Comparison of ENCODE assay signal across 16 cellular contexts in the genomic region with DNA sequence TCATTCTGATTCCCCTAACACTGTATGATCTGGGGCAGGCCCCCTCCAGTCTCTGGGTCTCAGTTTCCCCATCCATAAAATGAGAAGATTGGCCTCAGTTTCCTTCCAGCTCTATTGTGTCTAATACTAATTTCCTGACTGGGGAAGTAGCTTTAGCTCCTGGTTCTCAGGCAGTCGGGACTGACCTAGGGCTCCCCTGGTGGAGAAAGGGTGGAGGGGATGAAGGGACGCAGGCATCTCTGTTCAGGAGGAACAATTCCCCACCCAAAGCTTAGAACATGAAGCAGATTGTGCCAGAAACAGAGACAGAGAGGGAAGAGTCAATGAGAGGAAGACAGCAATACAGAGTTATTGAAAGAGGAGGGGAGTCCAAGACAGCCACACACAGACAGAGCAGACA. TPM values are rescaled to one million over a fixed set of nuclear protein-coding genes. Genes with fewer than 3 reads are reported as not detected.
A peak's percentile ranks its signal among the peaks of the same experiment; 100 is the strongest.
DNase-seq lines count a peak whose midpoint lies in the region; ATAC-seq, FAIRE-seq and TF ChIP-seq lines count a peak whose summit lies in the region.
"Had no signal": no experiment of that assay in that cellular context is flagged by ENCODE, and none has a peak within 500 bp of the region (broad histone marks: within the 10 kb centered on the region; RNA-seq: fewer than 3 reads in every experiment).

No MANE protein-coding gene starts in this region.

- no peaks in the 10 kb centered on the region for H3K79me2 ChIP-seq in GM12878 (ENCODE audit: control insufficient read depth, insufficient read depth, low read length)

- TF ChIP-seq CTCF in GM10248 (IDR thresholded peaks at IDR 0.05; ENCODE audit: control extremely low read depth, extremely low read depth, low read depth, missing control alignments) (peak; percentile 4), LNCaP clone FGC (IDR thresholded peaks at IDR 0.05; ENCODE audit: control insufficient read depth, extremely low read depth, insufficient read depth) (peak; percentile 13; the same call in 1 of the 2 replicates), GM12878 (IDR thresholded peaks at IDR 0.05 in 2 of 3, conservative IDR thresholded peaks at IDR 0.05 in 1 of 3; ENCODE audit: control insufficient read depth in 2 of 3, extremely low read depth in 1 of 3, insufficient read depth in 1 of 3, low read depth in 3 of 3, low read length in 3 of 3) (peak in 2 of 3 experiments; percentile 13 to 27; a peak in 2 of 6 replicates), nephron progenitor cell (IDR thresholded peaks at IDR 0.05) (peak; percentile 43), esophagus muscularis mucosa (IDR thresholded peaks at IDR 0.05) (peak in 1 of 3 experiments; percentile 13)

- H3K9me3 ChIP-seq in GM12878 (replicated peaks; ENCODE audit: control insufficient read depth, insufficient read depth, low read length) (no peaks in the 10 kb centered on the region), esophagus muscularis mucosa (no peaks in the 10 kb centered on the region)
- H3K9me3 ChIP-seq: mucosa of descending colon, sigmoid colon, SJSA1, vagina had no signal

- no peak overlapping the region for H3K9ac ChIP-seq in GM12878 (ENCODE audit: control insufficient read depth, insufficient read depth, low read length)

- no peaks in the 10 kb centered on the region for H3K36me3 Mint-ChIP-seq in nephron progenitor cell (ENCODE audit: low read depth)

- peaks cover 10% of the 10 kb centered on the region for H3K9me3 Mint-ChIP-seq in nephron progenitor cell

- H3K4me1 Mint-ChIP-seq in nephron progenitor cell: no peaks in the 10 kb centered on the region

- H3K4me1 ChIP-seq in GM12878 (ENCODE audit: control insufficient read depth, insufficient read depth, low read length): no peaks in the 10 kb centered on the region
- peaks cover 0 to 22% (median 15%) of the 10 kb centered on the region in 4 donors for H3K4me1 ChIP-seq in esophagus muscularis mucosa
- H3K4me1 ChIP-seq: vagina had no signal

- in situ Hi-C loops in GM12878 (cut with MboI): no loop called here

- BruUV-seq in GM12878 (replicated peaks; lab: Mats Ljungman, UMichigan): no TSS peak

- peaks cover 42% of the 10 kb centered on the region for H3K27me3 Mint-ChIP-seq in nephron progenitor cell (ENCODE audit: low read depth, poor library complexity)

- CTCF ChIA-PET in GM10248 (lab: Yijun Ruan, JAX): interaction anchor here (1.0 to 4.9 kb wide), 3 partner anchors 11 to 232 kb away, joined by 3 to 22 read pairs (median 8); no protein-coding TSS in a partner anchor
- CTCF ChIA-PET in GM12878 (lab: Yijun Ruan, JAX): interaction anchor here (1.1 to 1.5 kb wide), 2 partner anchors 232 to 258 kb away, joined by 4 to 5 read pairs; no protein-coding TSS in a partner anchor

- DNase-seq in GM10248 (ENCODE audit: extremely low spot score) (no peak), LNCaP clone FGC (ENCODE audit: low read depth) (no peak), GM12878 (ENCODE audit: low read depth, low spot score) (no peak), nephron progenitor cell (no peak), NCI-H1105 (lab: John Stamatoyannopoulos, UW) (no peak), SW 1271 (lab: John Stamatoyannopoulos, UW) (no peak), esophagus muscularis mucosa (ENCODE audit: extremely low spot score) (no peak)
- DNase-seq: activated CD4-positive, alpha-beta T cell treated with anti-CD3 and anti-CD28 coated beads, Interleukin-2, amount 50 U/mL, for 1 hour; activated naive CD4-positive, alpha-beta T cell treated with anti-CD3 and anti-CD28 coated beads, Interleukin-2, amount 50 U/mL, for 16 hours; dermis blood vessel endothelial cell; mucosa of descending colon; NCI-H510A; sigmoid colon had no signal

- H3K4me3 Mint-ChIP-seq in nephron progenitor cell: no peak overlapping the region

- no peak for TF ChIP-seq RAD21 in GM12878 (IDR thresholded peaks at IDR 0.05; ENCODE audit: insufficient read depth, low read depth, low read length)

- SMC1A ChIA-PET in GM12878 (lab: Charles Lee; ENCODE audit: uncharacterized antibody, unreplicated experiment): no interaction called here

- 0% methylated on average over 2 of the region's 2 CpGs for WGBS in GM12878 (ENCODE audit: insufficient coverage, insufficient replicate concordance, low lambda C conversion rate, missing lambda C conversion rate)
- 53% methylated on average over 2 of the region's 2 CpGs for WGBS in esophagus muscularis mucosa

- H3K27ac ChIP-seq in GM12878 (ENCODE audit: control insufficient read depth, insufficient read depth) (no peak overlapping the region), esophagus muscularis mucosa (replicated peaks in 1 of 4) (no peak overlapping the region)
- H3K27ac ChIP-seq: sigmoid colon, SJSA1, vagina had no signal

- H3K36me3 ChIP-seq in GM12878 (ENCODE audit: control insufficient read depth in 2 of 2, insufficient read depth in 2 of 2, low read length in 1 of 2) (no peaks in the 10 kb centered on the region), esophagus muscularis mucosa (no peaks in the 10 kb centered on the region)
- H3K36me3 ChIP-seq: sigmoid colon, SJSA1, vagina had no signal

- H3K27ac Mint-ChIP-seq in nephron progenitor cell: no peak overlapping the region

- no peak overlapping the region for H3K4me2 ChIP-seq in GM12878 (ENCODE audit: control insufficient read depth, insufficient read depth)

- H2AFZ ChIP-seq in GM12878 (ENCODE audit: control insufficient read depth, low read depth, low read length): no peak overlapping the region

- H4K20me1 ChIP-seq in GM12878 (ENCODE audit: control insufficient read depth, insufficient read depth): no peaks in the 10 kb centered on the region

- ATAC-seq in GM12878: no peak
- no peak for ATAC-seq in GM18868 (IDR thresholded peaks at IDR 0.05; ENCODE audit: unreplicated experiment)
- ATAC-seq: mucosa of descending colon had no signal

- no peak overlapping the region for H3K4me3 ChIP-seq in LNCaP clone FGC (ENCODE audit: low read depth, low read length)
- no peak overlapping the region for H3K4me3 ChIP-seq in GM12878
- H3K4me3 ChIP-seq in esophagus muscularis mucosa: no peak overlapping the region
- H3K4me3 ChIP-seq: mucosa of descending colon, sigmoid colon, SJSA1, vagina had no signal

- POLR2A ChIA-PET in GM10248 (lab: Yijun Ruan, JAX): no interaction called here
- POLR2A ChIA-PET in GM12878 (lab: Charles Lee): no interaction called here

- TF ChIP-seq POLR2A in GM12878 (IDR thresholded peaks at IDR 0.05; ENCODE audit: low read depth, low read length) (no peak), esophagus muscularis mucosa (IDR thresholded peaks at IDR 0.05; ENCODE audit: low read depth) (no peak)

- intact Hi-C loops in GM12878 (cut with micrococcal nuclease; ENCODE audit: unreplicated experiment) (no loop called here), esophagus muscularis mucosa (cut with DNase I) (no loop called here)

- TF ChIP-seq EP300 in GM12878 (IDR thresholded peaks at IDR 0.05; ENCODE audit: borderline replicate concordance in 1 of 2, control insufficient read depth in 1 of 2, low read depth in 2 of 2, low read length in 2 of 2): no peak
- no peak for TF ChIP-seq EP300 in esophagus muscularis mucosa (IDR thresholded peaks at IDR 0.05)

- no peaks in the 10 kb centered on the region; a peak in 1 of 4 replicates for H3K27me3 ChIP-seq in GM12878 (replicated peaks in 1 of 2; ENCODE audit: control insufficient read depth in 2 of 2, insufficient read depth in 2 of 2, low read length in 1 of 2)
- no peaks in the 10 kb centered on the region for H3K27me3 ChIP-seq in esophagus muscularis mucosa
- H3K27me3 ChIP-seq: sigmoid colon, SJSA1, vagina had no signal

- FAIRE-seq in GM12878 (lab: Jason Lieb, UNC): no peak

- RAD21 ChIA-PET in GM12878 (lab: Charles Lee; ENCODE audit: unreplicated experiment): no interaction called here

TF ChIP-seq in GM12878, 131 proteins besides CTCF, POLR2A, EP300 and RAD21 (continues in another document):
- no peak for TF ChIP-seq IRF4 (IDR thresholded peaks at IDR 0.05; ENCODE audit: low read depth, low read length)
- no peak for TF ChIP-seq ZNF217 (IDR thresholded peaks at IDR 0.05)
- no peak for TF ChIP-seq SREBF2 (IDR thresholded peaks at IDR 0.05; ENCODE audit: low read length)
- TF ChIP-seq NBN (IDR thresholded peaks at IDR 0.05): no peak
- no peak for TF ChIP-seq SUPT20H (IDR thresholded peaks at IDR 0.05; ENCODE audit: borderline replicate concordance, control insufficient read depth, low read depth, low read length)
- no peak for TF ChIP-seq RFX5 (IDR thresholded peaks at IDR 0.05; ENCODE audit: low read depth, low read length)

RNA-seq across cellular contexts. Expression of a gene that starts 14.2 kb away (rescaled TPM):
- total RNA-seq in GM12878 (2013; cell fraction: nucleolus; rRNA removed): 2.3 and 3.1 TPM in 2 replicates
- 0.98 and 1.3 TPM in 2 replicates for total RNA-seq in GM12878 (2014; rRNA removed)
- 0.69 and 0.72 TPM in 2 replicates for total RNA-seq in GM12878 (2014; rRNA removed; fragmentation: Illumina TruSeq; extraction: Trizol)
- 1.2 TPM in 2 replicates for total RNA-seq in GM12878 (2021)
- 1.5 TPM for polyA plus RNA-seq in GM12878 (2011; ENCODE audit: low read depth)
- polyA plus RNA-seq in GM12878 (2011; rRNA removed): 2.1 and 2.8 TPM in 2 replicates
- 3.0 and 3.2 TPM in 2 replicates for polyA plus RNA-seq in GM12878 (2011; cell fraction: cytosol; rRNA removed)
- polyA plus RNA-seq in GM12878 (2011; cell fraction: nucleus; rRNA removed): 2.8 and 4.0 TPM in 2 replicates
- polyA plus RNA-seq in GM12878 (2012): 1.4 and 1.6 TPM in 2 replicates
- polyA plus RNA-seq in GM12878 (2014; fragmentation: Illumina TruSeq; extraction: Trizol): 0.78 and 0.84 TPM in 2 replicates
- 1 to 10 TPM in 1 of 2 experiments, under 1 TPM in 1; 0.60 to 1.1 TPM for polyA plus RNA-seq in GM12878 (2014; fragmentation: Nextera tagmentation; extraction: Ambion mirVana)
- 1.1 and 1.4 TPM in 2 replicates for polyA plus RNA-seq in GM12878 (2014; rRNA removed)
- under 1 TPM; 0.16 to 0.48 TPM for polyA plus RNA-seq in GM12878 (2016; fragmentation: Nextera tagmentation; extraction: Ambion mirVana)
- polyA minus RNA-seq in GM12878 (2011; rRNA and poly(A)+ RNA removed): 1.4 and 2.4 TPM in 2 replicates
- polyA minus RNA-seq in GM12878 (2011; cell fraction: cytosol; rRNA and poly(A)+ RNA removed): 0.62 and 1.3 TPM in 2 replicates
- 0.77 and 0.85 TPM in 2 replicates for polyA minus RNA-seq in GM12878 (2011; cell fraction: nucleus; rRNA and poly(A)+ RNA removed)
- total RNA-seq in esophagus muscularis mucosa: 100 to 1,000 TPM in 1 of 4 donors, 10 to 100 TPM in 3; 72.2 to 119 (median 84.1) TPM

Comparison
In these comparisons a context has a peak if more than half of its experiments do, and no peak if none do; other contexts are left out.
1. RNA of a gene that starts 14.2 kb away (total RNA-seq): 72.2 to 119 TPM in esophagus muscularis mucosa; 0.69 to 3.1 TPM in GM12878; every median in the first group is over 10 times any median in the second.